Comparison of ENCODE assay signal across 16 cellular contexts in the genomic region with DNA sequence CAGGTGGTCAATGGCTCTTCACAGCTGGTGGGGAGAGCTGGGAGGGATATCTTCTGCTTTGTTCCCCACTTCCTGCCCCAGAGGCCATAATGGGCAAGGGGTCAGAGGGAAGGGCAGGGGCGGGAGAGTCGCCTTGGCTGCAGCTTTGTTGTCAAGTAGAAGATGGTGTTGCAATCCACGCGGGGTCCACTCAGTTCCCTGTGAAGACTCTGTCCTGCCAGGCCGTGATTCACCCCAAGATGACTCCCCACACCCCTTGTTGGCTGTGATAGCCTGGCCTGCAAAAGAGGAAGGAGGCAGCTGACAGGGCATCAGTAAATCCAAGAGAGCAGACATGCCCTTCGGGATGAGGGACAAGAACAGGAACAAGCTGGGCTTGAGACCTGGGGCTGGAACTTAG. TPM values are rescaled to one million over a fixed set of nuclear protein-coding genes. Genes with fewer than 3 reads are reported as not detected.
DNase-seq lines count a peak whose midpoint lies in the region; ATAC-seq and TF ChIP-seq lines count a peak whose summit lies in the region.
"Had no signal": no experiment of that assay in that cellular context is flagged by ENCODE, and none has a peak within 500 bp of the region (broad histone marks: within the 10 kb centered on the region; RNA-seq: fewer than 3 reads in every experiment).

No MANE protein-coding gene starts in this region.

- TF ChIP-seq CTCF in coronary artery (IDR thresholded peaks at IDR 0.05) (no peak), lung (IDR thresholded peaks at IDR 0.05; ENCODE audit: control extremely low read depth, extremely low read depth) (no peak), vagina (IDR thresholded peaks at IDR 0.05) (no peak), chondrocyte (IDR thresholded peaks at IDR 0.05) (no peak)

- WGBS in lung, 2 donors = 33 to 42% methylated on average over 6 of the region's 6 CpGs

- H3K36me3 Mint-ChIP-seq in chondrocyte (ENCODE audit: low read depth) = no peaks in the 10 kb centered on the region
- H3K36me3 Mint-ChIP-seq: activated naive CD8-positive, alpha-beta T cell treated with anti-CD3 and anti-CD28 coated beads, Interleukin-2, amount 10 ng/mL, durations not matched to agents 7 days and 5 days had no signal

- H3K27ac ChIP-seq in coronary artery (peak overlapping the region in 1 of 2 donors; percentile 79), lung (ENCODE audit: low read depth in 1 of 2, low read length in 1 of 2) (peak overlapping the region in 1 of 2 donors; percentile 4), vagina (peak overlapping the region; percentile 78)
- H3K27ac ChIP-seq: neutrophil, SK-N-MC had no signal

- H3K27me3 ChIP-seq in lung (ENCODE audit: control insufficient read depth, insufficient read depth) (no peaks in the 10 kb centered on the region), vagina (no peaks in the 10 kb centered on the region)

- H3K9me3 Mint-ChIP-seq in chondrocyte (ENCODE audit: low read depth) = no peaks in the 10 kb centered on the region
- H3K9me3 Mint-ChIP-seq: activated naive CD8-positive, alpha-beta T cell treated with anti-CD3 and anti-CD28 coated beads, Interleukin-2, amount 10 ng/mL, durations not matched to agents 7 days and 5 days had no signal

- peak; percentile 64 for ATAC-seq in lung (ENCODE audit: insufficient read depth, low FRiP score)
- ATAC-seq in HG03039 (IDR thresholded peaks at IDR 0.05; ENCODE audit: unreplicated experiment) = no peak

- no peak for TF ChIP-seq POLR2A in vagina (IDR thresholded peaks at IDR 0.05)

- no peak overlapping the region for H3K4me3 Mint-ChIP-seq in chondrocyte (ENCODE audit: unreplicated experiment)
- H3K4me3 Mint-ChIP-seq: activated naive CD8-positive, alpha-beta T cell treated with anti-CD3 and anti-CD28 coated beads, Interleukin-2, amount 10 ng/mL, durations not matched to agents 7 days and 5 days had no signal

- intact Hi-C loops in vagina (cut with DNase I) = no loop called here

- H3K9me3 ChIP-seq in lung (ENCODE audit: control insufficient read depth in 2 of 2, insufficient read depth in 1 of 2, low read length in 1 of 2) (no peaks in the 10 kb centered on the region), vagina (no peaks in the 10 kb centered on the region)
- H3K9me3 ChIP-seq: neutrophil had no signal

- peak overlapping the region; percentile 76 for H3K4me3 ChIP-seq in coronary artery
- no peak overlapping the region for H3K4me3 ChIP-seq in lung
- H3K4me3 ChIP-seq in vagina = no peak overlapping the region
- H3K4me3 ChIP-seq: SK-N-MC had no signal

- H3K27me3 Mint-ChIP-seq in chondrocyte (ENCODE audit: low read depth) = peaks cover 1% of the 10 kb centered on the region

- no peak overlapping the region for H3K27ac Mint-ChIP-seq in chondrocyte (ENCODE audit: unreplicated experiment)
- H3K27ac Mint-ChIP-seq: activated naive CD8-positive, alpha-beta T cell treated with anti-CD3 and anti-CD28 coated beads, Interleukin-2, amount 10 ng/mL, durations not matched to agents 7 days and 5 days had no signal

- no peaks in the 10 kb centered on the region for H3K36me3 ChIP-seq in lung (ENCODE audit: control insufficient read depth in 2 of 2, insufficient read depth in 2 of 2, low read length in 2 of 2)
- H3K36me3 ChIP-seq in vagina = no peaks in the 10 kb centered on the region
- H3K36me3 ChIP-seq: neutrophil had no signal

- H3K4me1 ChIP-seq in lung (ENCODE audit: control insufficient read depth in 2 of 2, insufficient read depth in 2 of 2, low read length in 2 of 2) = peaks cover 0 to 9% of the 10 kb centered on the region in 2 donors
- H3K4me1 ChIP-seq in vagina = peaks cover 49% of the 10 kb centered on the region

- H3K4me1 Mint-ChIP-seq in chondrocyte (ENCODE audit: low read depth) = peaks cover 23% of the 10 kb centered on the region

- peak; percentile 23 for DNase-seq in SIG-M5 treated with dmso at 0.1 percent for 504 hours (lab: John Stamatoyannopoulos, UW; ENCODE audit: unreplicated experiment)
- no peak for DNase-seq in SIG-M5 (lab: John Stamatoyannopoulos, UW)
- DNase-seq in coronary artery (ENCODE audit: low spot score) = peak; percentile 82
- DNase-seq in lung (ENCODE audit: low spot score) = peak; percentile 62
- DNase-seq in vagina (ENCODE audit: extremely low spot score in 2 of 2) = peak in 1 of 2 donors; percentile 95
- DNase-seq in chondrocyte (ENCODE audit: low spot score) = no peak
- DNase-seq in activated effector memory CD4-positive, alpha-beta T cell treated with Interleukin-2 at 50 U/mL for 16 hours = no peak
- DNase-seq: activated CD4-positive, alpha-beta T cell treated with anti-CD3 and anti-CD28 coated beads, Interleukin-2, amount 50 U/mL, for 4 hours; activated naive CD8-positive, alpha-beta T cell treated with anti-CD3 and anti-CD28 coated beads, Interleukin-2, amount 10 ng/mL, durations not matched to agents 7 days and 5 days; DND-41; KG1; NCI-H510A; stimulated activated CD4-positive, alpha-beta T cell treated with anti-CD3 and anti-CD28 coated beads, Interleukin-1b, Interleukin-23, amount 100 ng/mL, for 48 hours had no signal

RNA-seq across cellular contexts. Expression of a gene that starts 6.9 kb away (rescaled TPM):
- total RNA-seq in lung (1 to 10 TPM; 2.8 to 9.7 TPM), vagina (225 TPM), chondrocyte (0.28 to 1.2 TPM (median 0.40 TPM) in 3 replicates)
- 1 to 10 TPM; 6.8 to 8.4 TPM for polyA plus RNA-seq in lung
- total RNA-seq: activated naive CD8-positive, alpha-beta T cell treated with anti-CD3 and anti-CD28 coated beads, Interleukin-2, amount 10 ng/mL, durations not matched to agents 7 days and 5 days had no signal

Comparison
In these comparisons a context has a peak if more than half of its experiments do, and no peak if none do; other contexts are left out.
1. DNase-seq: peak in SIG-M5 treated with dmso at 0.1 percent for 504 hours (single experiment), coronary artery (single experiment) and lung (single experiment); none in SIG-M5 (single experiment), chondrocyte (single experiment) and activated effector memory CD4-positive, alpha-beta T cell treated with Interleukin-2 at 50 U/mL for 16 hours (single experiment).
2. RNA of a gene that starts 6.9 kb away (total RNA-seq): 225 TPM in vagina (single experiment); 2.8 to 9.7 TPM in lung and 0.28 to 1.2 TPM in chondrocyte; every median in the first group is over 10 times any median in the second.